3 cellular contexts compared by ENCODE assay signal in genomic region chr19:44220761-44221160, GRCh38. TPM values are rescaled to one million over a fixed set of nuclear protein-coding genes. Genes with fewer than 3 reads are reported as not detected.
"Had no signal": no experiment of that assay in that cellular context is flagged by ENCODE, and none has a peak within 500 bp of the region (broad histone marks: within the 10 kb centered on the region; RNA-seq: fewer than 3 reads in every experiment).

No MANE protein-coding gene starts in this region.

RNA-seq across cellular contexts. Expression of gene ZNF233, which starts 38.9 kb away (rescaled TPM):
- total RNA-seq: natural killer cell treated with Interleukin-12 subunit alpha and Interleukin-12 subunit beta and Interleukin-15 and Interleukin-18, amount 100 ng/mL, for 72 hours; right lobe of liver; smooth muscle cell had no signal
